ENCODE assay signal across 10 cellular contexts in genomic region chr3:88189361-88189810, GRCh38. TPM values are rescaled to one million over a fixed set of nuclear protein-coding genes. Genes with fewer than 3 reads are reported as not detected.
DNase-seq lines count a peak whose midpoint lies in the region; ATAC-seq and TF ChIP-seq lines count a peak whose summit lies in the region.
"Had no signal": no experiment of that assay in that cellular context is flagged by ENCODE, and none has a peak within 500 bp of the region (broad histone marks: within the 10 kb centered on the region; RNA-seq: fewer than 3 reads in every experiment).

No MANE protein-coding gene starts in this region.

- H3K9me3 ChIP-seq in thyroid gland = no peaks in the 10 kb centered on the region

- H3K27me3 ChIP-seq in thyroid gland = no peaks in the 10 kb centered on the region

- peak; percentile 92 for ATAC-seq in GM18498 (IDR thresholded peaks at IDR 0.05; ENCODE audit: unreplicated experiment)
- ATAC-seq in GM19463 (IDR thresholded peaks at IDR 0.05; ENCODE audit: unreplicated experiment) = peak; percentile 97
- peak; percentile 92 for ATAC-seq in HG03159 (IDR thresholded peaks at IDR 0.05; ENCODE audit: unreplicated experiment)
- ATAC-seq in GM19467 (IDR thresholded peaks at IDR 0.05; ENCODE audit: unreplicated experiment) = no peak
- ATAC-seq: esophagus mucosa had no signal

- no peak overlapping the region for H3K27ac ChIP-seq in thyroid gland

- no peak for TF ChIP-seq POLR2A in thyroid gland (IDR thresholded peaks at IDR 0.05)

- intact Hi-C loops in thyroid gland (cut with DNase I) = no loop called here

- H3K4me1 ChIP-seq in thyroid gland = no peaks in the 10 kb centered on the region

- H3K36me3 ChIP-seq in thyroid gland = no peaks in the 10 kb centered on the region

- DNase-seq in stimulated activated CD4-positive, alpha-beta T cell treated with anti-CD3 and anti-CD28 coated beads, Interleukin-4, amount 100 ng/mL, for 24 hours = no peak
- DNase-seq in thyroid gland (no peak), occipital lobe (lab: John Stamatoyannopoulos, UW) (no peak)
- DNase-seq: activated naive CD8-positive, alpha-beta T cell treated with anti-CD3 and anti-CD28 coated beads, Interleukin-2, amount 10 ng/mL, durations not matched to agents 7 days and 5 days had no signal

- H3K4me3 ChIP-seq in WI38 (ENCODE audit: low read depth, low read length) (peak overlapping the region; percentile 50), thyroid gland (replicated peaks in 1 of 3) (no peak overlapping the region)

- 93 to 95% methylated on average over 11 of the region's 11 CpGs for WGBS in thyroid gland, 2 donors

- TF ChIP-seq CTCF in WI38 (IDR thresholded peaks at IDR 0.05; ENCODE audit: low read depth, low read length) = no peak
- TF ChIP-seq CTCF in thyroid gland (IDR thresholded peaks at IDR 0.05) = no peak

RNA-seq across cellular contexts. Expression of gene C3orf38, which starts 39.6 kb away (rescaled TPM):
- total RNA-seq in thyroid gland (10 to 100 TPM; 23.0 to 30.2 (median 24.7) TPM), occipital lobe (66.6 TPM)
